ENCODE assay signal across 1 cellular context in the genomic region with DNA sequence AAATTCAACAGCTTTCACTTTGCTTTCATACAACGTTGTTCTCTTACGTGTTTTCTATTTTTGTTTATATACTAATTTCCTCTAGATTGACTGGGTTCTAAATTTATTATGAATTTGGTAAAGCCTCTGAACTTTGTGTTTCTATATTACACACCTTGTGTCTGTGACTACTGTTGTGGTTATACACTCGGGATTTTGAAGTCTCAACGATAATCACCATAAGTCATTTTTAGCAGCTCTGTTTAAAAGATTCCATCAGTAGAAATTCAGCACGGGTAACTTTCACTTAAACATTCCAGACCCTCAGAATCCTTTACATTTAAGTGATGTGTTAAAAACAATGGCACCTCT.
A peak's percentile ranks its signal among the peaks of the same experiment; 100 is the strongest.
TF ChIP-seq lines count a peak whose summit lies in the region.

No MANE protein-coding gene starts in this region.

TF ChIP-seq in K562, 482 proteins besides CTCF, POLR2A, EP300 and RAD21 (continued from another document):
- TF ChIP-seq, protein P1, sequence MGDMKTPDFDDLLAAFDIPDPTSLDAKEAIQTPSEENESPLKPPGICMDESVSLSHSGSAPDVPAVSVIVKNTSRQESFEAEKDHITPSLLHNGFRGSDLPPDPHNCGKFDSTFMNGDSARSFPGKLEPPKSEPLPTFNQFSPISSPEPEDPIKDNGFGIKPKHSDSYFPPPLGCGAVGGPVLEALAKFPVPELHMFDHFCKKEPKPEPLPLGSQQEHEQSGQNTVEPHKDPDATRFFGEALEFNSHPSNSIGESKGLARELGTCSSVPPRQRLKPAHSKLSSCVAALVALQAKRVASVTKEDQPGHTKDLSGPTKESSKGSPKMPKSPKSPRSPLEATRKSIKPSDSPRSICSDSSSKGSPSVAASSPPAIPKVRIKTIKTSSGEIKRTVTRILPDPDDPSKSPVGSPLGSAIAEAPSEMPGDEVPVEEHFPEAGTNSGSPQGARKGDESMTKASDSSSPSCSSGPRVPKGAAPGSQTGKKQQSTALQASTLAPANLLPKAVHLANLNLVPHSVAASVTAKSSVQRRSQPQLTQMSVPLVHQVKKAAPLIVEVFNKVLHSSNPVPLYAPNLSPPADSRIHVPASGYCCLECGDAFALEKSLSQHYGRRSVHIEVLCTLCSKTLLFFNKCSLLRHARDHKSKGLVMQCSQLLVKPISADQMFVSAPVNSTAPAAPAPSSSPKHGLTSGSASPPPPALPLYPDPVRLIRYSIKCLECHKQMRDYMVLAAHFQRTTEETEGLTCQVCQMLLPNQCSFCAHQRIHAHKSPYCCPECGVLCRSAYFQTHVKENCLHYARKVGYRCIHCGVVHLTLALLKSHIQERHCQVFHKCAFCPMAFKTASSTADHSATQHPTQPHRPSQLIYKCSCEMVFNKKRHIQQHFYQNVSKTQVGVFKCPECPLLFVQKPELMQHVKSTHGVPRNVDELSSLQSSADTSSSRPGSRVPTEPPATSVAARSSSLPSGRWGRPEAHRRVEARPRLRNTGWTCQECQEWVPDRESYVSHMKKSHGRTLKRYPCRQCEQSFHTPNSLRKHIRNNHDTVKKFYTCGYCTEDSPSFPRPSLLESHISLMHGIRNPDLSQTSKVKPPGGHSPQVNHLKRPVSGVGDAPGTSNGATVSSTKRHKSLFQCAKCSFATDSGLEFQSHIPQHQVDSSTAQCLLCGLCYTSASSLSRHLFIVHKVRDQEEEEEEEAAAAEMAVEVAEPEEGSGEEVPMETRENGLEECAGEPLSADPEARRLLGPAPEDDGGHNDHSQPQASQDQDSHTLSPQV (IDR thresholded peaks at IDR 0.05), result 0 out of 2 replicates have a peak, but pooled peaks have one; percentile 20
